ENCODE assay signal across 22 cellular contexts in the genomic region with DNA sequence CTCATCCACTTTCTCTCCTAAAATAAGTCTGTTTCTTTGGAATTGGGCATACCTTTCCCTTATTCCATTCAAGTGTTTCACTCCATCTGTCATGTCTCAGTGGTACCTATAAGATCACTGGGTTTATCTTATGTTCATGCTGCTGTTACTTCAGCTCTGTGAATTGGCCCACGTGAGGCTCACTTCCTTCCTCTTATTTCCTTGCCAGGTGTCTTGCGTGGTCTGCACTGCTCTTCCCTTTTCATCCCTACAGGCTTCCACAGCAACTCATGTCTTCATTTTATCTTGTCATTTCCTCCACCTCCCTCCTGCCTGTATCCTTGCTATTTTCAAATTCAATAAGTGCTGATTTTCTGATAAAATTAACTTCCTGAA.
DNase-seq lines count a peak whose midpoint lies in the region; ATAC-seq and TF ChIP-seq lines count a peak whose summit lies in the region.
"Had no signal": no experiment of that assay in that cellular context is flagged by ENCODE, and none has a peak within 500 bp of the region (broad histone marks: within the 10 kb centered on the region; RNA-seq: fewer than 3 reads in every experiment).

No MANE protein-coding gene starts in this region.

- POLR2A ChIA-PET in activated CD8-positive, alpha-beta T cell treated with anti-CD3 and anti-CD28 coated beads, Interleukin-2, amount 10 ng/mL, durations not matched to agents 7 days and 5 days (lab: Charles Lee): no interaction called here

- H3K4me3 Mint-ChIP-seq in activated naive CD4-positive, alpha-beta T cell treated with anti-CD3 and anti-CD28 coated beads, Interleukin-2, amount 10 ng/mL, durations not matched to agents 7 days and 5 days: no peak overlapping the region
- no peak overlapping the region for H3K4me3 Mint-ChIP-seq in activated CD8-positive, alpha-beta T cell treated with anti-CD3 and anti-CD28 coated beads, Interleukin-2, amount 10 ng/mL, durations not matched to agents 7 days and 5 days
- H3K4me3 Mint-ChIP-seq: activated CD4-positive, alpha-beta T cell treated with anti-CD3 and anti-CD28 coated beads, Interleukin-2, amount 10 ng/mL, durations not matched to agents 7 days and 5 days; activated T-cell treated with anti-CD3 and anti-CD28 coated beads, Interleukin-2, amount 50 U/mL, for 24 hours; neural crest cell had no signal

- no peaks in the 10 kb centered on the region for H3K9me3 Mint-ChIP-seq in activated naive CD4-positive, alpha-beta T cell treated with anti-CD3 and anti-CD28 coated beads, Interleukin-2, amount 10 ng/mL, durations not matched to agents 7 days and 5 days
- no peaks in the 10 kb centered on the region for H3K9me3 Mint-ChIP-seq in activated CD8-positive, alpha-beta T cell treated with anti-CD3 and anti-CD28 coated beads, Interleukin-2, amount 10 ng/mL, durations not matched to agents 7 days and 5 days (ENCODE audit: insufficient read depth)
- H3K9me3 Mint-ChIP-seq: activated CD4-positive, alpha-beta T cell treated with anti-CD3 and anti-CD28 coated beads, Interleukin-2, amount 10 ng/mL, durations not matched to agents 7 days and 5 days; activated T-cell treated with anti-CD3 and anti-CD28 coated beads, Interleukin-2, amount 50 U/mL, for 24 hours; neural crest cell had no signal

- no peaks in the 10 kb centered on the region for H3K4me1 ChIP-seq in upper lobe of right lung
- H3K4me1 ChIP-seq: A549, adrenal gland had no signal

- no peaks in the 10 kb centered on the region for H3K36me3 ChIP-seq in upper lobe of right lung
- H3K36me3 ChIP-seq: adrenal gland, MG63 had no signal

- no peaks in the 10 kb centered on the region for H3K27me3 ChIP-seq in upper lobe of right lung
- H3K27me3 ChIP-seq: adrenal gland, heart left ventricle, MG63 had no signal

- intact Hi-C loops in upper lobe of right lung (cut with DNase I): no loop called here

- H3K27ac Mint-ChIP-seq in activated naive CD4-positive, alpha-beta T cell treated with anti-CD3 and anti-CD28 coated beads, Interleukin-2, amount 10 ng/mL, durations not matched to agents 7 days and 5 days: peak overlapping the region; percentile 39
- peak overlapping the region; percentile 33 for H3K27ac Mint-ChIP-seq in activated CD8-positive, alpha-beta T cell treated with anti-CD3 and anti-CD28 coated beads, Interleukin-2, amount 10 ng/mL, durations not matched to agents 7 days and 5 days
- H3K27ac Mint-ChIP-seq: activated T-cell treated with anti-CD3 and anti-CD28 coated beads, Interleukin-2, amount 50 U/mL, for 24 hours had no signal

- peaks cover 14% of the 10 kb centered on the region for H3K4me1 Mint-ChIP-seq in activated naive CD4-positive, alpha-beta T cell treated with anti-CD3 and anti-CD28 coated beads, Interleukin-2, amount 10 ng/mL, durations not matched to agents 7 days and 5 days
- peaks cover 14% of the 10 kb centered on the region for H3K4me1 Mint-ChIP-seq in activated CD8-positive, alpha-beta T cell treated with anti-CD3 and anti-CD28 coated beads, Interleukin-2, amount 10 ng/mL, durations not matched to agents 7 days and 5 days (ENCODE audit: low read depth)

- H3K9me3 ChIP-seq in upper lobe of right lung: no peaks in the 10 kb centered on the region
- H3K9me3 ChIP-seq: A549, adrenal gland, heart left ventricle, MG63 had no signal

- H3K4me3 ChIP-seq in NB4 (ENCODE audit: low read depth, low read length) (no peak overlapping the region), upper lobe of right lung (no peak overlapping the region)
- H3K4me3 ChIP-seq: A549, adrenal gland, heart left ventricle, MG63 had no signal

- CTCF ChIA-PET in activated naive CD4-positive, alpha-beta T cell treated with anti-CD3 and anti-CD28 coated beads, Interleukin-2, amount 10 ng/mL, durations not matched to agents 7 days and 5 days (lab: Charles Lee): no interaction called here
- CTCF ChIA-PET in activated CD8-positive, alpha-beta T cell treated with anti-CD3 and anti-CD28 coated beads, Interleukin-2, amount 10 ng/mL, durations not matched to agents 7 days and 5 days (lab: Charles Lee): no interaction called here

- TF ChIP-seq CTCF in NB4 (IDR thresholded peaks at IDR 0.05; ENCODE audit: low read depth, low read length) (no peak), upper lobe of right lung (IDR thresholded peaks at IDR 0.05) (no peak)

- H3K27ac ChIP-seq in upper lobe of right lung: no peak overlapping the region
- H3K27ac ChIP-seq: A549, adrenal gland, heart left ventricle had no signal

- H3K36me3 Mint-ChIP-seq in activated naive CD4-positive, alpha-beta T cell treated with anti-CD3 and anti-CD28 coated beads, Interleukin-2, amount 10 ng/mL, durations not matched to agents 7 days and 5 days: no peaks in the 10 kb centered on the region
- H3K36me3 Mint-ChIP-seq in activated CD8-positive, alpha-beta T cell treated with anti-CD3 and anti-CD28 coated beads, Interleukin-2, amount 10 ng/mL, durations not matched to agents 7 days and 5 days (ENCODE audit: low read depth): no peaks in the 10 kb centered on the region

- H3K27me3 Mint-ChIP-seq in activated naive CD4-positive, alpha-beta T cell treated with anti-CD3 and anti-CD28 coated beads, Interleukin-2, amount 10 ng/mL, durations not matched to agents 7 days and 5 days: no peaks in the 10 kb centered on the region
- no peaks in the 10 kb centered on the region for H3K27me3 Mint-ChIP-seq in activated CD8-positive, alpha-beta T cell treated with anti-CD3 and anti-CD28 coated beads, Interleukin-2, amount 10 ng/mL, durations not matched to agents 7 days and 5 days (ENCODE audit: low read depth)
- H3K27me3 Mint-ChIP-seq: activated CD4-positive, alpha-beta T cell treated with anti-CD3 and anti-CD28 coated beads, Interleukin-2, amount 10 ng/mL, durations not matched to agents 7 days and 5 days; activated T-cell treated with anti-CD3 and anti-CD28 coated beads, Interleukin-2, amount 50 U/mL, for 24 hours had no signal

- ATAC-seq in activated CD8-positive, alpha-beta T cell treated with anti-CD3 and anti-CD28 coated beads, Interleukin-2, amount 10 ng/mL, durations not matched to agents 7 days and 5 days: no peak
- ATAC-seq in upper lobe of right lung (peak; percentile 23), HG03095 (IDR thresholded peaks at IDR 0.05; ENCODE audit: unreplicated experiment) (no peak)
- ATAC-seq: A549; heart left ventricle; stimulated activated naive CD8-positive, alpha-beta T cell treated with anti-CD3 and anti-CD28 coated beads, Interleukin-15, Interleukin-2, amounts not matched to agents 100 U/mL and 50 U/mL, for 24 hours had no signal

- peak; percentile 29 for DNase-seq in activated naive CD4-positive, alpha-beta T cell treated with anti-CD3 and anti-CD28 coated beads, Interleukin-2, amount 10 ng/mL, durations not matched to agents 7 days and 5 days
- DNase-seq in activated naive CD4-positive, alpha-beta T cell treated with Interleukin-2 at 50 U/mL for 16 hours: no peak
- peak; percentile 40 for DNase-seq in NB4 (ENCODE audit: low read depth)
- DNase-seq in activated CD8-positive, alpha-beta T cell treated with anti-CD3 and anti-CD28 coated beads, Interleukin-2, amount 10 ng/mL, durations not matched to agents 7 days and 5 days: no peak
- DNase-seq in upper lobe of right lung: no peak
- DNase-seq in RKO (ENCODE audit: low spot score): no peak
- DNase-seq in COLO668 (lab: John Stamatoyannopoulos, UW; ENCODE audit: unreplicated experiment): no peak
- DNase-seq: activated CD4-positive, alpha-beta T cell treated with anti-CD3 and anti-CD28 coated beads, Interleukin-2, amount 10 ng/mL, durations not matched to agents 7 days and 5 days; activated T-cell treated with anti-CD3 and anti-CD28 coated beads, Interleukin-2, amount 50 U/mL, for 24 hours; adrenal gland; COR-L47; effector CD8-positive, alpha-beta T cell; heart left ventricle; islet precursor cell; mesenchymal stem cell; MG63; NCI-H774; SHP77; stimulated activated naive CD8-positive, alpha-beta T cell treated with anti-CD3 and anti-CD28 coated beads, Interleukin-15, Interleukin-2, amounts not matched to agents 100 U/mL and 50 U/mL, for 24 hours had no signal

- TF ChIP-seq POLR2A in NB4 (IDR thresholded peaks at IDR 0.05; ENCODE audit: extremely low read depth, insufficient read length): no peak

Comparison
In these comparisons a context has a peak if more than half of its experiments do, and no peak if none do; other contexts are left out.
1. DNase-seq: peak in activated naive CD4-positive, alpha-beta T cell treated with anti-CD3 and anti-CD28 coated beads, Interleukin-2, amount 10 ng/mL, durations not matched to agents 7 days and 5 days (single experiment) and NB4 (single experiment); none in activated naive CD4-positive, alpha-beta T cell treated with Interleukin-2 at 50 U/mL for 16 hours (single experiment), activated CD8-positive, alpha-beta T cell treated with anti-CD3 and anti-CD28 coated beads, Interleukin-2, amount 10 ng/mL, durations not matched to agents 7 days and 5 days (single experiment), upper lobe of right lung (single experiment), RKO (single experiment) and COLO668 (single experiment).